ENCODE assay signal across 18 cellular contexts in genomic region chr12:59283012-59283411, GRCh38.
"Had no signal": no experiment of that assay in that cellular context is flagged by ENCODE, and none has a peak within 500 bp of the region (broad histone marks: within the 10 kb centered on the region; RNA-seq: fewer than 3 reads in every experiment).

No MANE protein-coding gene starts in this region.

- ATAC-seq: activated CD4-positive, alpha-beta T cell treated with anti-CD3 and anti-CD28 coated beads for 36 hours; effector memory CD8-positive, alpha-beta T cell; heart left ventricle; left lung; naive thymus-derived CD8-positive, alpha-beta T cell; stimulated activated effector memory CD8-positive, alpha-beta T cell treated with anti-CD3 and anti-CD28 coated beads, Interleukin-12 subunit alpha, Interleukin-12 subunit beta, amount 100 ng/mL, for 72 hours; upper lobe of right lung had no signal

- DNase-seq: activated CD4-positive, alpha-beta memory T cell treated with anti-CD3 and anti-CD28 coated beads for 36 hours; activated CD4-positive, alpha-beta T cell treated with anti-CD3 and anti-CD28 coated beads for 36 hours; activated naive CD4-positive, alpha-beta T cell treated with anti-CD3 and anti-CD28 coated beads, Interleukin-2, amount 10 ng/mL, durations not matched to agents 7 days and 5 days; activated T-cell treated with anti-CD3 and anti-CD28 coated beads, Interleukin-2, amount 50 U/mL, for 24 hours; dermis blood vessel endothelial cell; effector memory CD8-positive, alpha-beta T cell; foreskin melanocyte; heart left ventricle; islet precursor cell; naive thymus-derived CD8-positive, alpha-beta T cell; retina; upper lobe of right lung; WERI-Rb-1 had no signal

- H3K36me3 ChIP-seq: heart left ventricle, left lung, thoracic aorta, upper lobe of right lung, WERI-Rb-1 had no signal

- H3K9me3 ChIP-seq: heart left ventricle, left lung, thoracic aorta, upper lobe of right lung had no signal

- FAIRE-seq: astrocyte had no signal

- H3K27me3 ChIP-seq: heart left ventricle, left lung, upper lobe of right lung had no signal

- H3K4me1 ChIP-seq: heart left ventricle, left lung, upper lobe of right lung had no signal

- H3K27ac ChIP-seq: epithelial cell of prostate, heart left ventricle, left lung, thoracic aorta, upper lobe of right lung, WERI-Rb-1 had no signal

- H3K4me3 ChIP-seq: heart left ventricle, left lung, thoracic aorta, upper lobe of right lung had no signal
